In genomic region chr4:85474818-85475630, GRCh38 we compare ENCODE assay signal across 1 cellular context.
TF ChIP-seq lines count a peak whose summit lies in the region.

Gene ARHGAP24 (plus strand): TSS chr4:85475150.

TF ChIP-seq in HepG2, 621 proteins besides CTCF, POLR2A, EP300 and RAD21 (continued from another document and continues in another):
- TF ChIP-seq, protein P1, sequence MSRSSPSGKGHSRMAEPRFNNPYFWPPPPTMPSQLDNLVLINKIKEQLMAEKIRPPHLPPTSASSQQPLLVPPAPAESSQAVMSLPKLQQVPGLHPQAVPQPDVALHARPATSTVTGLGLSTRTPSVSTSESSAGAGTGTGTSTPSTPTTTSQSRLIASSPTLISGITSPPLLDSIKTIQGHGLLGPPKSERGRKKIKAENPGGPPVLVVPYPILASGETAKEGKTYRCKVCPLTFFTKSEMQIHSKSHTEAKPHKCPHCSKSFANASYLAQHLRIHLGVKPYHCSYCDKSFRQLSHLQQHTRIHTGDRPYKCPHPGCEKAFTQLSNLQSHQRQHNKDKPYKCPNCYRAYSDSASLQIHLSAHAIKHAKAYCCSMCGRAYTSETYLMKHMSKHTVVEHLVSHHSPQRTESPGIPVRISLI (CRISPR knock-in tag; IDR thresholded peaks at IDR 0.05; ENCODE audit: borderline replicate concordance): no peak
- TF ChIP-seq CENPT (CRISPR knock-in tag; IDR thresholded peaks at IDR 0.05; ENCODE audit: low read depth) (no peak), FLYWCH1 (CRISPR knock-in tag; IDR thresholded peaks at IDR 0.05) (no peak), PCBP1 (IDR thresholded peaks at IDR 0.05; ENCODE audit: borderline replicate concordance, low read depth, low read length) (no peak), HDAC1 (CRISPR knock-in tag; IDR thresholded peaks at IDR 0.05) (peak; percentile 55; the same call in 1 of the 2 replicates), ZNF253 (CRISPR knock-in tag; IDR thresholded peaks at IDR 0.05; ENCODE audit: borderline replicate concordance) (no peak), REXO4 (CRISPR knock-in tag; IDR thresholded peaks at IDR 0.05; ENCODE audit: borderline replicate concordance) (no peak), ZNF331 (CRISPR knock-in tag; IDR thresholded peaks at IDR 0.05) (peak; percentile 65; the same call in 1 of the 2 replicates), TAF15 (IDR thresholded peaks at IDR 0.05; ENCODE audit: low read depth, low read length, poor library complexity, severe bottlenecking) (no peak), ZNF350 (CRISPR knock-in tag; IDR thresholded peaks at IDR 0.05; ENCODE audit: borderline replicate concordance, low read depth) (peak; percentile 69; the same call in 1 of the 2 replicates), ZMYM2 (CRISPR knock-in tag; IDR thresholded peaks at IDR 0.05) (no peak), PCBP2 (optimal IDR thresholded peaks at IDR 0.05; ENCODE audit: low read depth, low read length, poor library complexity, severe bottlenecking) (no peak), ZNF569 (CRISPR knock-in tag; IDR thresholded peaks at IDR 0.05; ENCODE audit: borderline replicate concordance) (no peak), FOSL2 (CRISPR knock-in tag; IDR thresholded peaks at IDR 0.05) (peak; percentile 71), SPEN (CRISPR knock-in tag; IDR thresholded peaks at IDR 0.05; ENCODE audit: low read depth) (peak; percentile 42; the same call in 1 of the 2 replicates), ZNF138 (CRISPR knock-in tag; IDR thresholded peaks at IDR 0.05; ENCODE audit: low read depth) (no peak), GABPA (IDR thresholded peaks at IDR 0.05; ENCODE audit: low read depth, low read length) (no peak), GABPA (CRISPR knock-in tag; IDR thresholded peaks at IDR 0.05; ENCODE audit: low read depth) (no peak), TARDBP (CRISPR knock-in tag; IDR thresholded peaks at IDR 0.05) (peak; percentile 54; the same call in 1 of the 2 replicates), ZNF382 (CRISPR knock-in tag; IDR thresholded peaks at IDR 0.05; ENCODE audit: borderline replicate concordance) (no peak), ZBTB20 (CRISPR knock-in tag; IDR thresholded peaks at IDR 0.05; ENCODE audit: borderline replicate concordance, low read depth) (no peak), ZNF780A (CRISPR knock-in tag; IDR thresholded peaks at IDR 0.05) (0 out of 2 replicates have a peak, but pooled peaks have one; percentile 28), NCOA1 (CRISPR knock-in tag; IDR thresholded peaks at IDR 0.05) (no peak), ZBTB38 (CRISPR knock-in tag; IDR thresholded peaks at IDR 0.05) (no peak), SNAPC2 (CRISPR knock-in tag; IDR thresholded peaks at IDR 0.05) (no peak), ZSCAN29 (CRISPR knock-in tag; conservative IDR thresholded peaks at IDR 0.05) (no peak), ZNF276 (CRISPR knock-in tag; IDR thresholded peaks at IDR 0.05; ENCODE audit: low read depth) (no peak), KDM6A (CRISPR knock-in tag; IDR thresholded peaks at IDR 0.05; ENCODE audit: low read depth) (peak; percentile 52; the same call in 1 of the 2 replicates), NFKBIZ (CRISPR knock-in tag; IDR thresholded peaks at IDR 0.05) (0 out of 2 replicates have a peak, but pooled peaks have one; percentile 30), MATR3 (CRISPR knock-in tag; IDR thresholded peaks at IDR 0.05) (no peak), EED (CRISPR knock-in tag; IDR thresholded peaks at IDR 0.05) (no peak)
- TF ChIP-seq, protein P2, sequence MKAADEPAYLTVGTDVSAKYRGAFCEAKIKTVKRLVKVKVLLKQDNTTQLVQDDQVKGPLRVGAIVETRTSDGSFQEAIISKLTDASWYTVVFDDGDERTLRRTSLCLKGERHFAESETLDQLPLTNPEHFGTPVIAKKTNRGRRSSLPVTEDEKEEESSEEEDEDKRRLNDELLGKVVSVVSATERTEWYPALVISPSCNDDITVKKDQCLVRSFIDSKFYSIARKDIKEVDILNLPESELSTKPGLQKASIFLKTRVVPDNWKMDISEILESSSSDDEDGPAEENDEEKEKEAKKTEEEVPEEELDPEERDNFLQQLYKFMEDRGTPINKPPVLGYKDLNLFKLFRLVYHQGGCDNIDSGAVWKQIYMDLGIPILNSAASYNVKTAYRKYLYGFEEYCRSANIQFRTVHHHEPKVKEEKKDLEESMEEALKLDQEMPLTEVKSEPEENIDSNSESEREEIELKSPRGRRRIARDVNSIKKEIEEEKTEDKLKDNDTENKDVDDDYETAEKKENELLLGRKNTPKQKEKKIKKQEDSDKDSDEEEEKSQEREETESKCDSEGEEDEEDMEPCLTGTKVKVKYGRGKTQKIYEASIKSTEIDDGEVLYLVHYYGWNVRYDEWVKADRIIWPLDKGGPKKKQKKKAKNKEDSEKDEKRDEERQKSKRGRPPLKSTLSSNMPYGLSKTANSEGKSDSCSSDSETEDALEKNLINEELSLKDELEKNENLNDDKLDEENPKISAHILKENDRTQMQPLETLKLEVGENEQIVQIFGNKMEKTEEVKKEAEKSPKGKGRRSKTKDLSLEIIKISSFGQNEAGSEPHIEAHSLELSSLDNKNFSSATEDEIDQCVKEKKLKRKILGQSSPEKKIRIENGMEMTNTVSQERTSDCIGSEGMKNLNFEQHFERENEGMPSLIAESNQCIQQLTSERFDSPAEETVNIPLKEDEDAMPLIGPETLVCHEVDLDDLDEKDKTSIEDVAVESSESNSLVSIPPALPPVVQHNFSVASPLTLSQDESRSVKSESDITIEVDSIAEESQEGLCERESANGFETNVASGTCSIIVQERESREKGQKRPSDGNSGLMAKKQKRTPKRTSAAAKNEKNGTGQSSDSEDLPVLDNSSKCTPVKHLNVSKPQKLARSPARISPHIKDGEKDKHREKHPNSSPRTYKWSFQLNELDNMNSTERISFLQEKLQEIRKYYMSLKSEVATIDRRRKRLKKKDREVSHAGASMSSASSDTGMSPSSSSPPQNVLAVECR (CRISPR knock-in tag; IDR thresholded peaks at IDR 0.05; ENCODE audit: borderline replicate concordance): no peak; the same call in 1 of the 2 replicates
- TF ChIP-seq, protein P3, sequence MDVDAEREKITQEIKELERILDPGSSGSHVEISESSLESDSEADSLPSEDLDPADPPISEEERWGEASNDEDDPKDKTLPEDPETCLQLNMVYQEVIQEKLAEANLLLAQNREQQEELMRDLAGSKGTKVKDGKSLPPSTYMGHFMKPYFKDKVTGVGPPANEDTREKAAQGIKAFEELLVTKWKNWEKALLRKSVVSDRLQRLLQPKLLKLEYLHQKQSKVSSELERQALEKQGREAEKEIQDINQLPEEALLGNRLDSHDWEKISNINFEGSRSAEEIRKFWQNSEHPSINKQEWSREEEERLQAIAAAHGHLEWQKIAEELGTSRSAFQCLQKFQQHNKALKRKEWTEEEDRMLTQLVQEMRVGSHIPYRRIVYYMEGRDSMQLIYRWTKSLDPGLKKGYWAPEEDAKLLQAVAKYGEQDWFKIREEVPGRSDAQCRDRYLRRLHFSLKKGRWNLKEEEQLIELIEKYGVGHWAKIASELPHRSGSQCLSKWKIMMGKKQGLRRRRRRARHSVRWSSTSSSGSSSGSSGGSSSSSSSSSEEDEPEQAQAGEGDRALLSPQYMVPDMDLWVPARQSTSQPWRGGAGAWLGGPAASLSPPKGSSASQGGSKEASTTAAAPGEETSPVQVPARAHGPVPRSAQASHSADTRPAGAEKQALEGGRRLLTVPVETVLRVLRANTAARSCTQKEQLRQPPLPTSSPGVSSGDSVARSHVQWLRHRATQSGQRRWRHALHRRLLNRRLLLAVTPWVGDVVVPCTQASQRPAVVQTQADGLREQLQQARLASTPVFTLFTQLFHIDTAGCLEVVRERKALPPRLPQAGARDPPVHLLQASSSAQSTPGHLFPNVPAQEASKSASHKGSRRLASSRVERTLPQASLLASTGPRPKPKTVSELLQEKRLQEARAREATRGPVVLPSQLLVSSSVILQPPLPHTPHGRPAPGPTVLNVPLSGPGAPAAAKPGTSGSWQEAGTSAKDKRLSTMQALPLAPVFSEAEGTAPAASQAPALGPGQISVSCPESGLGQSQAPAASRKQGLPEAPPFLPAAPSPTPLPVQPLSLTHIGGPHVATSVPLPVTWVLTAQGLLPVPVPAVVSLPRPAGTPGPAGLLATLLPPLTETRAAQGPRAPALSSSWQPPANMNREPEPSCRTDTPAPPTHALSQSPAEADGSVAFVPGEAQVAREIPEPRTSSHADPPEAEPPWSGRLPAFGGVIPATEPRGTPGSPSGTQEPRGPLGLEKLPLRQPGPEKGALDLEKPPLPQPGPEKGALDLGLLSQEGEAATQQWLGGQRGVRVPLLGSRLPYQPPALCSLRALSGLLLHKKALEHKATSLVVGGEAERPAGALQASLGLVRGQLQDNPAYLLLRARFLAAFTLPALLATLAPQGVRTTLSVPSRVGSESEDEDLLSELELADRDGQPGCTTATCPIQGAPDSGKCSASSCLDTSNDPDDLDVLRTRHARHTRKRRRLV (CRISPR knock-in tag; IDR thresholded peaks at IDR 0.05): 0 out of 2 replicates have a peak, but pooled peaks have one; percentile 45
- TF ChIP-seq, protein P4, sequence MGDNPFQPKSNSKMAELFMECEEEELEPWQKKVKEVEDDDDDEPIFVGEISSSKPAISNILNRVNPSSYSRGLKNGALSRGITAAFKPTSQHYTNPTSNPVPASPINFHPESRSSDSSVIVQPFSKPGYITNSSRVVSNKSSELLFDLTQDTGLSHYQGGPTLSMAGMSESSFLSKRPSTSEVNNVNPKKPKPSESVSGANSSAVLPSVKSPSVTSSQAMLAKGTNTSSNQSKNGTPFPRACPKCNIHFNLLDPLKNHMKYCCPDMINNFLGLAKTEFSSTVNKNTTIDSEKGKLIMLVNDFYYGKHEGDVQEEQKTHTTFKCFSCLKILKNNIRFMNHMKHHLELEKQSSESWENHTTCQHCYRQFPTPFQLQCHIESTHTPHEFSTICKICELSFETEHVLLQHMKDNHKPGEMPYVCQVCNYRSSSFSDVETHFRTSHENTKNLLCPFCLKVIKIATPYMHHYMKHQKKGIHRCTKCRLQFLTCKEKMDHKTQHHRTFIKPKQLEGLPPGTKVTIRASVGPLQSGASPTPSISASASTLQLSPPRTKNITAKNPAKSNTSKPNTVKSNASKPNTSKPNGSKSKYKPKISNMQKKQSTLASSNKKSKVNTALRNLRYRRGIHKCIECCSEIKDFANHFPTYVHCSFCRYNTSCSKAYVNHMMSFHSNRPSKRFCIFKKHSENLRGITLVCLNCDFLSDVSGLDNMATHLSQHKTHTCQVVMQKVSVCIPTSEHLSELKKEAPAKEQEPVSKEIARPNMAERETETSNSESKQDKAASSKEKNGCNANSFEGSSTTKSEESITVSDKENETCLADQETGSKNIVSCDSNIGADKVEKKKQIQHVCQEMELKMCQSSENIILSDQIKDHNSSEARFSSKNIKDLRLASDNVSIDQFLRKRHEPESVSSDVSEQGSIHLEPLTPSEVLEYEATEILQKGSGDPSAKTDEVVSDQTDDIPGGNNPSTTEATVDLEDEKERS (CRISPR knock-in tag; IDR thresholded peaks at IDR 0.05): no peak
- TF ChIP-seq, protein P5, sequence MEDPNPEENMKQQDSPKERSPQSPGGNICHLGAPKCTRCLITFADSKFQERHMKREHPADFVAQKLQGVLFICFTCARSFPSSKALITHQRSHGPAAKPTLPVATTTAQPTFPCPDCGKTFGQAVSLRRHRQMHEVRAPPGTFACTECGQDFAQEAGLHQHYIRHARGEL (CRISPR knock-in tag; IDR thresholded peaks at IDR 0.05): no peak
- TF ChIP-seq, protein P6, sequence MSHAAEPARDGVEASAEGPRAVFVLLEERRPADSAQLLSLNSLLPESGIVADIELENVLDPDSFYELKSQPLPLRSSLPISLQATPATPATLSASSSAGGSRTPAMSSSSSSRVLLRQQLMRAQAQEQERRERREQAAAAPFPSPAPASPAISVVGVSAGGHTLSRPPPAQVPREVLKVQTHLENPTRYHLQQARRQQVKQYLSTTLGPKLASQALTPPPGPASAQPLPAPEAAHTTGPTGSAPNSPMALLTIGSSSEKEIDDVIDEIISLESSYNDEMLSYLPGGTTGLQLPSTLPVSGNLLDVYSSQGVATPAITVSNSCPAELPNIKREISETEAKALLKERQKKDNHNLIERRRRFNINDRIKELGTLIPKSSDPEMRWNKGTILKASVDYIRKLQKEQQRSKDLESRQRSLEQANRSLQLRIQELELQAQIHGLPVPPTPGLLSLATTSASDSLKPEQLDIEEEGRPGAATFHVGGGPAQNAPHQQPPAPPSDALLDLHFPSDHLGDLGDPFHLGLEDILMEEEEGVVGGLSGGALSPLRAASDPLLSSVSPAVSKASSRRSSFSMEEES (CRISPR knock-in tag; IDR thresholded peaks at IDR 0.05): peak; percentile 37; the same call in 1 of the 2 replicates
- TF ChIP-seq, protein P7, sequence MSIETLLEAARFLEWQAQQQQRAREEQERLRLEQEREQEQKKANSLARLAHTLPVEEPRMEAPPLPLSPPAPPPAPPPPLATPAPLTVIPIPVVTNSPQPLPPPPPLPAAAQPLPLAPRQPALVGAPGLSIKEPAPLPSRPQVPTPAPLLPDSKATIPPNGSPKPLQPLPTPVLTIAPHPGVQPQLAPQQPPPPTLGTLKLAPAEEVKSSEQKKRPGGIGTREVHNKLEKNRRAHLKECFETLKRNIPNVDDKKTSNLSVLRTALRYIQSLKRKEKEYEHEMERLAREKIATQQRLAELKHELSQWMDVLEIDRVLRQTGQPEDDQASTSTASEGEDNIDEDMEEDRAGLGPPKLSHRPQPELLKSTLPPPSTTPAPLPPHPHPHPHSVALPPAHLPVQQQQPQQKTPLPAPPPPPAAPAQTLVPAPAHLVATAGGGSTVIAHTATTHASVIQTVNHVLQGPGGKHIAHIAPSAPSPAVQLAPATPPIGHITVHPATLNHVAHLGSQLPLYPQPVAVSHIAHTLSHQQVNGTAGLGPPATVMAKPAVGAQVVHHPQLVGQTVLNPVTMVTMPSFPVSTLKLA (IDR thresholded peaks at IDR 0.05): no peak
